9 cellular contexts compared by ENCODE assay signal in the genomic region with DNA sequence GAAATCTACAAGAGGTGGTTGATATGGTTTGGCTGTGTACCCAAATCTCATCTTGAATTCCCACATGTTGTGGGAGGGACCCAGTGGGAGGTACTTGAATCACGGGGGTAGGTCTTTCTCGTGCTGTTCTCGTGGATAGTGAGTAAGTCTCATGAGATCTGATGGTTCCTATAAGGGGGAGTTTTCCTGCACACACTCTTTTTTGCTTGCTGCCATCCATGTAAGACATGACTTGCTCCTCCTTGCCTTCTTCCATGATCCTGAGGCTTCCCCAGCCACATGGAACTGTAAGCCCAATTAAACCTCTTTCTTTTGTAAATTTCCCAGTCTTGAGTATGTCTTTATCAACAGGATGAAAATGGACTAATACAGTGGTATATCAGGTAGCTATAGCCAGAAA. TPM values are rescaled to one million over a fixed set of nuclear protein-coding genes. Genes with fewer than 3 reads are reported as not detected.
"Had no signal": no experiment of that assay in that cellular context is flagged by ENCODE, and none has a peak within 500 bp of the region (broad histone marks: within the 10 kb centered on the region; RNA-seq: fewer than 3 reads in every experiment).

No MANE protein-coding gene starts in this region.

- ATAC-seq: GM12878 had no signal

- DNase-seq: GDM1, GF-D8 had no signal

- FAIRE-seq: G401.6, GM12878, GM12891, GM12892, GM18507, GM19239 had no signal

- H3K4me3 ChIP-seq: GM12878 had no signal

RNA-seq across cellular contexts. Expression of a gene that starts 5.2 kb away (rescaled TPM):
- total RNA-seq: G401 had no signal
